ENCODE assay signal across 17 cellular contexts in the genomic region with DNA sequence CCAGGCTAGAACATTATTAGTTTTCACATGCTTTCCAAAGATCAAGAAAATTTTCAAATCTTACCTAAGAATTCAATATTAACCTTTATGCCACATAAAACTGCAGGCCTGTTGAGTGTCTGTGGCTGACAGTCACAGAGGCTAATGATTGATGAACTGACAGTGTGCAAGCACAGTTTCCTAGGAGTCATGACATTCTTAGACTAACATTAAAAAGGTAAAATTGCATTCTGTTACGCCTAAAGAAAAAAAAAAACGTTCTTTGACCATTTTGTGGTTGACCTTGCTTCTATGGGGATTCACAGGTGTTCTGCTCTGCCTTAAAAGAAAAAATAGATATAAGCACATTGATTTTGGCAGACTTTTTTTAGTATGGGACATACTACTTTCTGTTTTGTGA.
"Had no signal": no experiment of that assay in that cellular context is flagged by ENCODE, and none has a peak within 500 bp of the region (broad histone marks: within the 10 kb centered on the region; RNA-seq: fewer than 3 reads in every experiment).

No MANE protein-coding gene starts in this region.

- H3K4me1 ChIP-seq: tibial artery had no signal

- DNase-seq: activated CD4-positive, alpha-beta memory T cell treated with anti-CD3 and anti-CD28 coated beads, Interleukin-2, amount 10 ng/mL, durations not matched to agents 7 days and 5 days; activated CD4-positive, alpha-beta T cell treated with anti-CD3 and anti-CD28 coated beads for 36 hours; activated CD8-positive, alpha-beta memory T cell treated with anti-CD3 and anti-CD28 coated beads, Interleukin-2, amount 50 U/mL, for 4 hours; activated gamma-delta T cell treated with Interleukin-2 at 50 U/mL for 16 hours; activated naive CD8-positive, alpha-beta T cell treated with anti-CD3 and anti-CD28 coated beads for 36 hours; activated T-cell treated with anti-CD3 and anti-CD28 coated beads, Interleukin-2, amount 50 U/mL, for 72 hours; cerebellar nuclear complex; dermis blood vessel endothelial cell; hippocampal formation; naive thymus-derived CD4-positive, alpha-beta T cell; posterior cingulate gyrus; right cardiac atrium; tibial artery; WERI-Rb-1 had no signal

- H3K9me3 ChIP-seq: neutrophil, tibial artery had no signal

- H3K27ac ChIP-seq: neutrophil, tibial artery, WERI-Rb-1 had no signal

- H3K27me3 ChIP-seq: neutrophil, tibial artery had no signal

- H3K4me2 ChIP-seq: smooth muscle cell had no signal

- H3K4me3 ChIP-seq: lung, smooth muscle cell, tibial artery had no signal

- H3K36me3 ChIP-seq: neutrophil, tibial artery, WERI-Rb-1 had no signal

- ATAC-seq: activated CD4-positive, alpha-beta T cell treated with anti-CD3 and anti-CD28 coated beads for 36 hours; activated T-cell treated with anti-CD3 and anti-CD28 coated beads, Interleukin-2, amount 50 U/mL, for 72 hours; naive thymus-derived CD4-positive, alpha-beta T cell; right cardiac atrium had no signal
